ENCODE assay signal across 1 cellular context in genomic region chr11:34055218-34056000, GRCh38.
TF ChIP-seq lines count a peak whose summit lies in the region.

No MANE protein-coding gene starts in this region.

TF ChIP-seq in HepG2, 621 proteins besides CTCF, POLR2A, EP300 and RAD21:
- TF ChIP-seq ZSCAN31 (CRISPR knock-in tag; IDR thresholded peaks at IDR 0.05; ENCODE audit: low read depth) (no peak), ZNF460 (CRISPR knock-in tag; IDR thresholded peaks at IDR 0.05; ENCODE audit: borderline replicate concordance) (peak; percentile 47; the same call in 1 of the 2 replicates), GTF2F1 (IDR thresholded peaks at IDR 0.05; ENCODE audit: low read length) (no peak), TP53 (CRISPR knock-in tag; conservative IDR thresholded peaks at IDR 0.05) (no peak), ZNF34 (CRISPR knock-in tag; IDR thresholded peaks at IDR 0.05; ENCODE audit: borderline replicate concordance) (no peak), ZFAT (CRISPR knock-in tag; conservative IDR thresholded peaks at IDR 0.05) (no peak), ZBTB38 (CRISPR knock-in tag; IDR thresholded peaks at IDR 0.05) (peak; percentile 32; the same call in 1 of the 2 replicates), ZBTB20 (CRISPR knock-in tag; IDR thresholded peaks at IDR 0.05; ENCODE audit: borderline replicate concordance, low read depth) (no peak), ZNF143 (CRISPR knock-in tag; IDR thresholded peaks at IDR 0.05) (no peak), ZNF770 (CRISPR knock-in tag; IDR thresholded peaks at IDR 0.05) (peak; percentile 15; the same call in 1 of the 2 replicates), SRSF4 (IDR thresholded peaks at IDR 0.05; ENCODE audit: low read depth, low read length, poor library complexity, severe bottlenecking) (no peak), ZNF253 (CRISPR knock-in tag; IDR thresholded peaks at IDR 0.05; ENCODE audit: borderline replicate concordance) (no peak), ZNF709 (CRISPR knock-in tag; IDR thresholded peaks at IDR 0.05) (no peak), BCL6 (CRISPR knock-in tag; IDR thresholded peaks at IDR 0.05) (no peak), ETS1 (CRISPR knock-in tag; IDR thresholded peaks at IDR 0.05) (no peak)
